ENCODE assay signal across 8 cellular contexts in genomic region chr4:89298788-89299152, GRCh38. TPM values are rescaled to one million over a fixed set of nuclear protein-coding genes. Genes with fewer than 3 reads are reported as not detected.
DNase-seq lines count a peak whose midpoint lies in the region; ATAC-seq, FAIRE-seq and TF ChIP-seq lines count a peak whose summit lies in the region.

No MANE protein-coding gene starts in this region.

- H3K4me3 Mint-ChIP-seq in astrocyte (ENCODE audit: unreplicated experiment), result no peak overlapping the region

- H3K27ac Mint-ChIP-seq in astrocyte (ENCODE audit: unreplicated experiment), result no peak overlapping the region

- no peak overlapping the region for H2BK12ac ChIP-seq in mesenchymal stem cell (ENCODE audit: low read length in 2 of 2)

- no peaks in the 10 kb centered on the region for H3K9me3 Mint-ChIP-seq in astrocyte (ENCODE audit: unreplicated experiment)

- no peak overlapping the region for H2BK5ac ChIP-seq in mesenchymal stem cell (ENCODE audit: low read depth, low read length, poor library complexity, severe bottlenecking)

- no peak overlapping the region for H3K9ac ChIP-seq in Loucy (ENCODE audit: low read depth, low read length, poor library complexity, severe bottlenecking)
- no peak overlapping the region for H3K9ac ChIP-seq in astrocyte (ENCODE audit: low read length)
- no peak overlapping the region for H3K9ac ChIP-seq in mesenchymal stem cell (ENCODE audit: low read length)

- FAIRE-seq in D721Med (lab: Jason Lieb, UNC) (peak; percentile 21), astrocyte (lab: Jason Lieb, UNC) (no peak)

- H3F3A ChIP-seq in Loucy (ENCODE audit: low read depth), result 0 out of 2 replicates have a peak, but pooled peaks cover 6% of the 10 kb centered on the region

- no peak overlapping the region for H2BK15ac ChIP-seq in mesenchymal stem cell (ENCODE audit: low read depth, poor library complexity, severe bottlenecking)

- H4K91ac ChIP-seq in mesenchymal stem cell (ENCODE audit: low read length), result no peak overlapping the region

- no peak overlapping the region for H2AK5ac ChIP-seq in mesenchymal stem cell (ENCODE audit: low read length, severe bottlenecking)

- H3K23ac ChIP-seq in mesenchymal stem cell (ENCODE audit: low read length in 2 of 2), result no peak overlapping the region

- no peak for DNase-seq in D721Med (ENCODE audit: insufficient read length, low spot score)
- DNase-seq in astrocyte (ENCODE audit: low read depth), result peak; percentile 31
- DNase-seq in mesenchymal stem cell, result peak; percentile 43
- DNase-seq in NCI-H1092 treated with DMSO at 0.1 percent for 48 hours (lab: John Stamatoyannopoulos, UW), result no peak
- no peak for DNase-seq in foreskin keratinocyte
- DNase-seq in NCI-H146 treated with DMSO at 0.1 percent for 48 hours (lab: John Stamatoyannopoulos, UW; ENCODE audit: unreplicated experiment), result no peak

- H2BK120ac ChIP-seq in mesenchymal stem cell (ENCODE audit: low read depth, low read length), result no peak overlapping the region

- H3K9me2 ChIP-seq in Loucy (replicated peaks; ENCODE audit: low read depth, low read length), result no peaks in the 10 kb centered on the region

- H3K36me3 ChIP-seq in Loucy (ENCODE audit: insufficient read depth, low read length) (no peaks in the 10 kb centered on the region), astrocyte (ENCODE audit: insufficient read depth, low read length) (no peaks in the 10 kb centered on the region), mesenchymal stem cell (ENCODE audit: control insufficient read depth in 1 of 2, insufficient read depth in 2 of 2, low read depth in 1 of 2, low read length in 2 of 2) (no peaks in the 10 kb centered on the region)

- ATAC-seq in HG02885 (IDR thresholded peaks at IDR 0.05; ENCODE audit: poor library complexity, unreplicated experiment) (no peak), foreskin keratinocyte (no peak)

- H3K79me1 ChIP-seq in mesenchymal stem cell (replicated peaks; ENCODE audit: low read length, poor library complexity, severe bottlenecking), result no peaks in the 10 kb centered on the region

- H3K9me3 ChIP-seq in Loucy (ENCODE audit: insufficient read depth, low read depth, low read length), result no peaks in the 10 kb centered on the region
- H3K9me3 ChIP-seq in astrocyte (ENCODE audit: insufficient read depth, low read depth, low read length), result no peaks in the 10 kb centered on the region
- H3K9me3 ChIP-seq in mesenchymal stem cell (ENCODE audit: control insufficient read depth, low read length), result no peaks in the 10 kb centered on the region

- no peaks in the 10 kb centered on the region for H3K27me3 Mint-ChIP-seq in astrocyte (ENCODE audit: low read depth, unreplicated experiment)

- H3K4me1 ChIP-seq in Loucy (ENCODE audit: insufficient read depth, low read length, poor library complexity, severe bottlenecking) (peaks cover 43% of the 10 kb centered on the region), astrocyte (ENCODE audit: insufficient read depth, low read length) (no peaks in the 10 kb centered on the region), mesenchymal stem cell (ENCODE audit: control insufficient read depth, insufficient read depth, low read depth, low read length) (no peaks in the 10 kb centered on the region), foreskin keratinocyte (no peaks in the 10 kb centered on the region)

- H3K14ac ChIP-seq in mesenchymal stem cell (ENCODE audit: low read length in 2 of 2), result no peak overlapping the region

- H3K4me1 Mint-ChIP-seq in astrocyte (ENCODE audit: low read depth, unreplicated experiment), result peaks cover 6% of the 10 kb centered on the region

- no peak overlapping the region for H3K27ac ChIP-seq in astrocyte (ENCODE audit: low read depth, low read length)
- H3K27ac ChIP-seq in mesenchymal stem cell (ENCODE audit: low read length, poor library complexity, severe bottlenecking), result no peak overlapping the region
- H3K27ac ChIP-seq in foreskin keratinocyte, result no peak overlapping the region

- H4K20me1 ChIP-seq in Loucy (ENCODE audit: insufficient read depth, low read length, poor library complexity, severe bottlenecking), result no peaks in the 10 kb centered on the region
- H4K20me1 ChIP-seq in astrocyte (ENCODE audit: insufficient read depth, low read length), result no peaks in the 10 kb centered on the region

- no peak overlapping the region for H3K4ac ChIP-seq in mesenchymal stem cell (ENCODE audit: low read depth in 1 of 2, low read length in 2 of 2)

- H3K4me3 ChIP-seq in Loucy (ENCODE audit: low read length, poor library complexity, severe bottlenecking) (peak overlapping the region; percentile 69), astrocyte (ENCODE audit: insufficient read depth, low read depth, low read length) (no peak overlapping the region), mesenchymal stem cell (ENCODE audit: insufficient read depth in 1 of 2, low read depth in 1 of 2, low read length in 2 of 2) (no peak overlapping the region)

- H2AFZ ChIP-seq in Loucy (ENCODE audit: low read length), result no peak overlapping the region
- H2AFZ ChIP-seq in astrocyte (ENCODE audit: low read depth, low read length), result no peak overlapping the region
- no peak overlapping the region for H2AFZ ChIP-seq in mesenchymal stem cell (ENCODE audit: low read depth, low read length)

- H3K79me2 ChIP-seq in Loucy (ENCODE audit: insufficient read depth, low read length), result no peaks in the 10 kb centered on the region
- no peaks in the 10 kb centered on the region for H3K79me2 ChIP-seq in astrocyte (ENCODE audit: insufficient read depth, low read length)

- H3K4me2 ChIP-seq in Loucy (ENCODE audit: low read depth, low read length, poor library complexity, severe bottlenecking), result peak overlapping the region; percentile 79
- H3K4me2 ChIP-seq in astrocyte (ENCODE audit: low read length), result no peak overlapping the region
- H3K4me2 ChIP-seq in mesenchymal stem cell (ENCODE audit: low read length, poor library complexity, severe bottlenecking), result no peak overlapping the region

- no peak for TF ChIP-seq CTCF in D721Med (IDR thresholded peaks at IDR 0.05; ENCODE audit: insufficient read depth, missing control alignments)
- peak; percentile 35 for TF ChIP-seq CTCF in Loucy (conservative IDR thresholded peaks at IDR 0.05; ENCODE audit: low read length)
- no peak for TF ChIP-seq CTCF in astrocyte (IDR thresholded peaks at IDR 0.05; ENCODE audit: insufficient read depth, low read depth, low read length)
- TF ChIP-seq CTCF in foreskin keratinocyte (conservative IDR thresholded peaks at IDR 0.05), result no peak

- H4K8ac ChIP-seq in mesenchymal stem cell (ENCODE audit: low read length), result no peak overlapping the region

- H3K36me3 Mint-ChIP-seq in astrocyte (ENCODE audit: low read depth, unreplicated experiment), result no peaks in the 10 kb centered on the region

- no peak overlapping the region for H3K18ac ChIP-seq in mesenchymal stem cell (ENCODE audit: low read depth in 1 of 2, low read length in 2 of 2)

- H3K27me3 ChIP-seq in Loucy (ENCODE audit: insufficient read depth, low read length, poor library complexity, severe bottlenecking) (peaks cover 24% of the 10 kb centered on the region), astrocyte (ENCODE audit: insufficient read depth, low read length) (no peaks in the 10 kb centered on the region), mesenchymal stem cell (ENCODE audit: control insufficient read depth in 1 of 2, insufficient read depth in 1 of 2, low read length in 2 of 2) (peaks cover 0 to 27% of the 10 kb centered on the region in 2 experiments), foreskin keratinocyte (no peaks in the 10 kb centered on the region)

- 23% methylated on average over 2 of the region's 2 CpGs for WGBS in mesenchymal stem cell

RNA-seq across cellular contexts. Expression of gene GPRIN3, which starts 8.8 kb away (rescaled TPM):
- total RNA-seq in astrocyte (2.6 and 6.9 TPM in 2 replicates), foreskin keratinocyte (not detected in 2 replicates)
- 1.5 TPM for polyA plus RNA-seq in mesenchymal stem cell (2013, experiment 1 of 2)
- 1.5 TPM for polyA plus RNA-seq in mesenchymal stem cell (2013, experiment 2 of 2)
- polyA plus RNA-seq in foreskin keratinocyte, result not detected in 2 replicates

Comparison
In these comparisons a context has a peak if more than half of its experiments do, and no peak if none do; other contexts are left out.
1. DNase-seq: peak in astrocyte (single experiment) and mesenchymal stem cell (single experiment); none in D721Med (single experiment), NCI-H1092 treated with DMSO at 0.1 percent for 48 hours (single experiment), foreskin keratinocyte (0 of 2) and NCI-H146 treated with DMSO at 0.1 percent for 48 hours (single experiment).